ENCODE assay signal across 1 cellular context in the genomic region with DNA sequence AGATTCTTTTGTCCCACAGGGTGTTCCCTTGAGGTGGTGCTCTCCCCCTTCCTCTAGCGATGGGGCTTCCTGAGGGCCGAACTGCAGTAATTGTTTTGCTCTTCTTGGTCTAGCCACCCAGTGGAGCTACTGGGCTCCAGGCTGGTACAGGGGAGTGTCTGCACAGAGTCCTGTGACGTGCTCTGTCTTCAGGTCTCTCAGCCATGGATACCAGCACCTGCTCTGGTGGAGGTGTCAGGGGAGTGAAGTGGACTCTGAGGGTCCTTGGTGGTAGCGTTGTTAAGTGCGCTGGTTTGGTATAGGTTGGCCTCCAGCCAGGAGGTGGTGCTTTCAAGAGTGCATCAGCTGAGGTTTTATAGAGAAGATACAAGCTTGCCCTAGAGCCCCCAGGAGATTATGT.
TF ChIP-seq lines count a peak whose summit lies in the region.

No MANE protein-coding gene starts in this region.

TF ChIP-seq in H1, 55 proteins besides CTCF, POLR2A, EP300 and RAD21:
- TF ChIP-seq GTF2F1 (IDR thresholded peaks at IDR 0.05; ENCODE audit: borderline replicate concordance, low read depth, low read length) (no peak), SP2 (IDR thresholded peaks at IDR 0.05; ENCODE audit: low read length) (no peak), BCL11A (IDR thresholded peaks at IDR 0.05; ENCODE audit: low read depth in 2 of 2, low read length in 2 of 2) (no peak), ZNF274 (IDR thresholded peaks at IDR 0.05; ENCODE audit: borderline replicate concordance, extremely low read depth, low read length) (no peak)
- TF ChIP-seq, protein P1, sequence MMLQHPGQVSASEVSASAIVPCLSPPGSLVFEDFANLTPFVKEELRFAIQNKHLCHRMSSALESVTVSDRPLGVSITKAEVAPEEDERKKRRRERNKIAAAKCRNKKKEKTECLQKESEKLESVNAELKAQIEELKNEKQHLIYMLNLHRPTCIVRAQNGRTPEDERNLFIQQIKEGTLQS (IDR thresholded peaks at IDR 0.05; ENCODE audit: insufficient read depth, low read depth, low read length), result no peak
